17 cellular contexts compared by ENCODE assay signal in the genomic region with DNA sequence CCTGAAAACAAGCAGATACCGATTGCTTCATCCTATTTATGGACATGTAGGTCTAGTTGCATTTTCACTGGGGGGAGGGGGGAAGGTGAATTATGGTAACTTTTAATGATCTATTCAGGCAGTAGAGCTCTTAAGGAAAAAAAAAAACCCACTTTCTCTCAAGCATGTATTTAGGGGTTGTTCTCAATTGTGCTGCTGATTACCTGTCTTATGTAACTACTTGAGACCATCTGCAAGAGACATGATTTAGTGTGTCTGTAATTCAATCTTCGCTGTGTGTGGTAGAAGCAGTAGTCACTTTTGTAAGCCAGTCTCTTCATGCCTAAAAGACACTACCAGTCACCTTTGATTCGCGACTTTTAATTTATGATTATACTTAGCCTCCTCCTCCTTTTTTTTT. TPM values are rescaled to one million over a fixed set of nuclear protein-coding genes. Genes with fewer than 3 reads are reported as not detected.
DNase-seq lines count a peak whose midpoint lies in the region; ATAC-seq, FAIRE-seq and TF ChIP-seq lines count a peak whose summit lies in the region.
"Had no signal": no experiment of that assay in that cellular context is flagged by ENCODE, and none has a peak within 500 bp of the region (broad histone marks: within the 10 kb centered on the region; RNA-seq: fewer than 3 reads in every experiment).

No MANE protein-coding gene starts in this region.

- peaks cover 63% of the 10 kb centered on the region for H3K36me3 Mint-ChIP-seq in activated CD4-positive, alpha-beta T cell treated with anti-CD3 and anti-CD28 coated beads, Interleukin-2, amount 10 ng/mL, durations not matched to agents 24 days and 14 days (ENCODE audit: low read depth)
- H3K36me3 Mint-ChIP-seq in HFFc6 (ENCODE audit: low read depth): peaks cover 52% of the 10 kb centered on the region

- BruUV-seq in GM12878 (replicated peaks; lab: Mats Ljungman, UMichigan): no TSS peak

- TF ChIP-seq RAD21 in GM12878 (IDR thresholded peaks at IDR 0.05; ENCODE audit: insufficient read depth, low read depth, low read length): no peak

- peaks cover 12 to 35% of the 10 kb centered on the region in 2 experiments for H3K36me3 ChIP-seq in GM12878 (ENCODE audit: control insufficient read depth in 2 of 2, insufficient read depth in 2 of 2, low read length in 1 of 2)
- H3K36me3 ChIP-seq in gastrocnemius medialis: peaks cover 0 to 57% of the 10 kb centered on the region in 2 donors
- H3K36me3 ChIP-seq: uterus had no signal

- no peak overlapping the region for H2AFZ ChIP-seq in GM12878 (ENCODE audit: control insufficient read depth, low read depth, low read length)
- H2AFZ ChIP-seq: neural progenitor cell had no signal

- peaks cover 38% of the 10 kb centered on the region for H3K4me1 Mint-ChIP-seq in activated CD4-positive, alpha-beta T cell treated with anti-CD3 and anti-CD28 coated beads, Interleukin-2, amount 10 ng/mL, durations not matched to agents 24 days and 14 days
- peaks cover 51% of the 10 kb centered on the region for H3K4me1 Mint-ChIP-seq in HFFc6 (ENCODE audit: low read depth)

- H4K20me1 ChIP-seq in GM12878 (ENCODE audit: control insufficient read depth, insufficient read depth): peaks cover 3% of the 10 kb centered on the region; the same call in 1 of the 2 replicates

- no peaks in the 10 kb centered on the region for H3K27me3 Mint-ChIP-seq in activated CD4-positive, alpha-beta T cell treated with anti-CD3 and anti-CD28 coated beads, Interleukin-2, amount 10 ng/mL, durations not matched to agents 24 days and 14 days
- H3K27me3 Mint-ChIP-seq in HFFc6 (ENCODE audit: insufficient read depth): peaks cover 2% of the 10 kb centered on the region
- H3K27me3 Mint-ChIP-seq: dendritic cell treated with granulocyte-macrophage colony-stimulating factor and Interleukin-4, amounts not matched to agents 40 ng/mL and 50 ng/mL, for 4 days had no signal

- in situ Hi-C loops in GM12878 (cut with MboI) (no loop called here), gastrocnemius medialis (cut with MboI; ENCODE audit: low sequenced_read_pairs in 4 of 4) (loop anchor here in 3 of 4 donors (10.0 kb wide), 2 partner anchors 289 to 349 kb away; no protein-coding TSS in a partner anchor)

- no peak for FAIRE-seq in GM12878 (lab: Jason Lieb, UNC)

- SMC1A ChIA-PET in GM12878 (lab: Charles Lee; ENCODE audit: uncharacterized antibody, unreplicated experiment): no interaction called here

- ATAC-seq in GM12878 (peak; percentile 17; the same call in 1 of the 3 replicates), gastrocnemius medialis (peak; percentile 75 to 84), HG03457 (IDR thresholded peaks at IDR 0.05; ENCODE audit: unreplicated experiment) (no peak)
- ATAC-seq: activated naive CD4-positive, alpha-beta T cell treated with anti-CD3 and anti-CD28 coated beads, Interleukin-2, amount 50 U/mL, for 72 hours had no signal

- peaks cover 3% of the 10 kb centered on the region; the same call in 1 of the 2 replicates for H3K79me2 ChIP-seq in GM12878 (ENCODE audit: control insufficient read depth, insufficient read depth, low read length)

- DNase-seq in activated CD4-positive, alpha-beta T cell treated with anti-CD3 and anti-CD28 coated beads, Interleukin-2, amount 10 ng/mL, durations not matched to agents 24 days and 14 days: no peak
- no peak for DNase-seq in activated CD4-positive, alpha-beta T cell treated with anti-CD3 and anti-CD28 coated beads, Interleukin-2, amount 50 U/mL, for 1 hour
- DNase-seq in NCI-H2171 treated with DMSO at 0.1 percent for 48 hours (lab: John Stamatoyannopoulos, UW) (peak; percentile 99), GM12878 (ENCODE audit: low read depth, low spot score) (no peak), gastrocnemius medialis (no peak), T-helper 2 cell (no peak), HFFc6 (no peak)
- DNase-seq: H7, KG1, kidney glomerular epithelial cell, spleen, uterus had no signal

- H3K4me3 ChIP-seq in GM12878 (no peak overlapping the region), gastrocnemius medialis (no peak overlapping the region)
- H3K4me3 ChIP-seq: neural progenitor cell, SK-N-MC, spleen, uterus had no signal

- 100% methylated on average over 4 of the region's 4 CpGs for WGBS in GM12878 (ENCODE audit: insufficient coverage, insufficient replicate concordance, low lambda C conversion rate, missing lambda C conversion rate)

- no peak for TF ChIP-seq POLR2A in GM12878 (IDR thresholded peaks at IDR 0.05; ENCODE audit: low read depth, low read length)
- no peak for TF ChIP-seq POLR2A in gastrocnemius medialis (IDR thresholded peaks at IDR 0.05)

- H3K27me3 ChIP-seq in GM12878 (replicated peaks in 1 of 2; ENCODE audit: control insufficient read depth in 2 of 2, insufficient read depth in 2 of 2, low read length in 1 of 2): no peaks in the 10 kb centered on the region
- no peaks in the 10 kb centered on the region for H3K27me3 ChIP-seq in gastrocnemius medialis
- H3K27me3 ChIP-seq: neural progenitor cell, spleen, uterus had no signal

- H3K9me3 ChIP-seq in GM12878 (replicated peaks; ENCODE audit: control insufficient read depth, insufficient read depth, low read length): no peaks in the 10 kb centered on the region
- H3K9me3 ChIP-seq in gastrocnemius medialis: no peaks in the 10 kb centered on the region
- H3K9me3 ChIP-seq: spleen, uterus had no signal

- RAD21 ChIA-PET in GM12878 (lab: Charles Lee; ENCODE audit: unreplicated experiment): interaction anchor here (0.9 kb wide), 1 partner anchor 147 kb away, joined by 3 read pairs; no protein-coding TSS in a partner anchor

- TF ChIP-seq CTCF in GM12878 (IDR thresholded peaks at IDR 0.05 in 2 of 3, conservative IDR thresholded peaks at IDR 0.05 in 1 of 3; ENCODE audit: control insufficient read depth in 2 of 3, extremely low read depth in 1 of 3, insufficient read depth in 1 of 3, low read depth in 3 of 3, low read length in 3 of 3) (no peak), gastrocnemius medialis (IDR thresholded peaks at IDR 0.05 in 4 of 5, conservative IDR thresholded peaks at IDR 0.05 in 1 of 5) (no peak), HFFc6 (IDR thresholded peaks at IDR 0.05) (no peak)

- peaks cover 2% of the 10 kb centered on the region; the same call in 1 of the 2 replicates for H3K4me1 ChIP-seq in GM12878 (ENCODE audit: control insufficient read depth, insufficient read depth, low read length)
- H3K4me1 ChIP-seq in gastrocnemius medialis: peaks cover 53 to 58% of the 10 kb centered on the region in 2 donors
- H3K4me1 ChIP-seq: neural progenitor cell had no signal

- no peak overlapping the region for H3K27ac ChIP-seq in GM12878 (ENCODE audit: control insufficient read depth, insufficient read depth)
- peak overlapping the region; percentile 73 to 94 (median 94) for H3K27ac ChIP-seq in gastrocnemius medialis
- H3K27ac ChIP-seq: neural progenitor cell, SK-N-MC had no signal

- TF ChIP-seq EP300 in GM12878 (IDR thresholded peaks at IDR 0.05; ENCODE audit: borderline replicate concordance in 1 of 2, control insufficient read depth in 1 of 2, low read depth in 2 of 2, low read length in 2 of 2): no peak

- POLR2A ChIA-PET in GM12878 (lab: Charles Lee): no interaction called here

- no peak overlapping the region for H3K4me3 Mint-ChIP-seq in activated CD4-positive, alpha-beta T cell treated with anti-CD3 and anti-CD28 coated beads, Interleukin-2, amount 10 ng/mL, durations not matched to agents 24 days and 14 days
- no peak overlapping the region for H3K4me3 Mint-ChIP-seq in HFFc6
- H3K4me3 Mint-ChIP-seq: dendritic cell treated with granulocyte-macrophage colony-stimulating factor and Interleukin-4, amounts not matched to agents 40 ng/mL and 50 ng/mL, for 4 days; neural progenitor cell had no signal

- H3K4me2 ChIP-seq in GM12878 (ENCODE audit: control insufficient read depth, insufficient read depth): no peak overlapping the region
- H3K4me2 ChIP-seq: neural progenitor cell had no signal

- CTCF ChIA-PET in GM12878 (lab: Yijun Ruan, JAX): interaction anchor here (1.5 kb wide), 1 partner anchor 291 kb away, joined by 3 read pairs; no protein-coding TSS in a partner anchor

- intact Hi-C loops in activated CD4-positive, alpha-beta T cell treated with anti-CD3 and anti-CD28 coated beads, Interleukin-2, amount 10 ng/mL, durations not matched to agents 24 days and 14 days (cut with micrococcal nuclease): no loop called here
- intact Hi-C loops in GM12878 (cut with micrococcal nuclease; ENCODE audit: unreplicated experiment): no loop called here
- intact Hi-C loops in gastrocnemius medialis (cut with DNase I; ENCODE audit: low total_unique reads): loop anchor here (5.0 kb wide), 1 partner anchor 117 kb away; no protein-coding TSS in a partner anchor

- no peaks in the 10 kb centered on the region for H3K9me3 Mint-ChIP-seq in activated CD4-positive, alpha-beta T cell treated with anti-CD3 and anti-CD28 coated beads, Interleukin-2, amount 10 ng/mL, durations not matched to agents 24 days and 14 days
- H3K9me3 Mint-ChIP-seq in HFFc6: no peaks in the 10 kb centered on the region
- H3K9me3 Mint-ChIP-seq: activated naive CD4-positive, alpha-beta T cell treated with anti-CD3 and anti-CD28 coated beads, Interleukin-2, amount 50 U/mL, for 72 hours; dendritic cell treated with granulocyte-macrophage colony-stimulating factor and Interleukin-4, amounts not matched to agents 40 ng/mL and 50 ng/mL, for 4 days; neural progenitor cell had no signal

- H3K27ac Mint-ChIP-seq in activated CD4-positive, alpha-beta T cell treated with anti-CD3 and anti-CD28 coated beads, Interleukin-2, amount 10 ng/mL, durations not matched to agents 24 days and 14 days: peak overlapping the region; percentile 0
- H3K27ac Mint-ChIP-seq in HFFc6: no peak overlapping the region; the same call in 1 of the 2 replicates
- H3K27ac Mint-ChIP-seq: dendritic cell treated with granulocyte-macrophage colony-stimulating factor and Interleukin-4, amounts not matched to agents 40 ng/mL and 50 ng/mL, for 4 days; neural progenitor cell had no signal

- H3K9ac ChIP-seq in GM12878 (ENCODE audit: control insufficient read depth, insufficient read depth, low read length): no peak overlapping the region
- H3K9ac ChIP-seq: neural progenitor cell had no signal

RNA-seq across cellular contexts. Expression of a gene that starts 8.9 kb away (rescaled TPM):
- 471 and 482 TPM in 2 replicates for total RNA-seq in activated CD4-positive, alpha-beta T cell treated with anti-CD3 and anti-CD28 coated beads, Interleukin-2, amount 10 ng/mL, durations not matched to agents 24 days and 14 days
- 75.0 and 87.9 TPM in 2 replicates for total RNA-seq in GM12878 (2013; cell fraction: nucleolus; rRNA removed)
- total RNA-seq in GM12878 (2014; rRNA removed) (385 and 467 TPM in 2 replicates), GM12878 (2014; rRNA removed; fragmentation: Illumina TruSeq; extraction: Trizol) (192 and 197 TPM in 2 replicates), GM12878 (2021) (246 and 249 TPM in 2 replicates), gastrocnemius medialis (1,000 to 10,000 TPM in 2 of 4 donors, 100 to 1,000 TPM in 2; 466 to 1,278 (median 1,009) TPM)
- polyA plus RNA-seq in GM12878 (2011; ENCODE audit: low read depth): 106 TPM
- polyA plus RNA-seq in GM12878 (2011; rRNA removed) (219 and 309 TPM in 2 replicates), GM12878 (2014; fragmentation: Illumina TruSeq; extraction: Trizol) (420 and 491 TPM in 2 replicates), GM12878 (2014; fragmentation: Nextera tagmentation; extraction: Ambion mirVana) (100 to 1,000 TPM; 110 to 175 TPM), GM12878 (2014; rRNA removed) (273 and 290 TPM in 2 replicates), GM12878 (2016; fragmentation: Nextera tagmentation; extraction: Ambion mirVana) (100 to 1,000 TPM; 679 to 729 TPM)
- 145 and 195 TPM in 2 replicates for polyA plus RNA-seq in GM12878 (2011; cell fraction: cytosol; rRNA removed)
- 159 and 182 TPM in 2 replicates for polyA plus RNA-seq in GM12878 (2011; cell fraction: nucleus; rRNA removed)
- polyA plus RNA-seq in GM12878 (2012): 147 and 161 TPM in 2 replicates
- 122 and 209 TPM in 2 replicates for polyA minus RNA-seq in GM12878 (2011; rRNA and poly(A)+ RNA removed)
- polyA minus RNA-seq in GM12878 (2011; cell fraction: cytosol; rRNA and poly(A)+ RNA removed): 88.7 and 91.4 TPM in 2 replicates
- 101 and 180 TPM in 2 replicates for polyA minus RNA-seq in GM12878 (2011; cell fraction: nucleus; rRNA and poly(A)+ RNA removed)
- total RNA-seq in HFFc6 (2021; fragmentation: NEBNext Ultra II Directional; extraction: Animal tissue kit (Norgen Biotek cat#: 25700)): 100 to 1,000 TPM; 333 to 429 (median 403) TPM
